In the genomic region with DNA sequence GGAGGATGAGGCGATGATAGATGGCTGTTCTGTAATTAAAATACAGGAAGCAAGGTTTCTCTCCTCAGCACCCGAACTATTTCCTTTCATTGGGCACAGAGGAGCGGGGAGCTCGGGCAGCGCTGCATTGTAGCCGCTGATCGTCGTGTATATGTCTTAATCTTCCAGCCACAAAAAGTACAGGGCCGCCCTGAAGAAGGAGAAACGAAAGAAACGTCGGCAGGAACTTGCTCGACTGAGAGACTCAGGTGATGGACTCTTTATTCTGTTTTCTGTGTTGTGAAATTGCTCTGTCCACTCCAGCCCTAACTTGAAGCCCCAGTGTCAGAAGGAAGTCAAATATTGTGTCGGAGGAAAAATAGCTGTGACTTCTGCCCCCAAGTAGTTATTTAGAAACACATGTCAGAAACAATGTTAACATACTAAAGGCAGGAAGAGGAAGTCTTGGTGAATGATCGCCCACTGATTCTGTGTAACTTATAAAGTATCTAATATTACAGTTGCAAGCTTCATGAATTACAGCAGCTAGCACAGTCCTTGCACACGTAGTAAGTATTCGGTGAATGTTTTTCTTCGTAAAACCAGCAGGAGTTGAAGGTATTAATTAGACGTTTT, we compare ENCODE assay signal across 8 cellular contexts. TPM values are rescaled to one million over a fixed set of nuclear protein-coding genes. Genes with fewer than 3 reads are reported as not detected.
A peak's percentile ranks its signal among the peaks of the same experiment; 100 is the strongest.
DNase-seq lines count a peak whose midpoint lies in the region; ATAC-seq and TF ChIP-seq lines count a peak whose summit lies in the region.

No MANE protein-coding gene starts in this region.

- no peaks in the 10 kb centered on the region for H3K9me3 Mint-ChIP-seq in stimulated activated naive B cell treated with anti-CD40 and anti-IgM and Interleukin-4, amounts not matched to agents 10 μg/mL and 1 μg/mL and 100 μg/mL, for 72 hours
- no peaks in the 10 kb centered on the region for H3K9me3 Mint-ChIP-seq in progenitor cell of endocrine pancreas (ENCODE audit: low read depth)

- TF ChIP-seq CTCF in cardiac muscle cell (IDR thresholded peaks at IDR 0.05; ENCODE audit: low read depth, low read length) (no peak), WERI-Rb-1 (IDR thresholded peaks at IDR 0.05; ENCODE audit: low read depth, low read length) (no peak), progenitor cell of endocrine pancreas (IDR thresholded peaks at IDR 0.05; ENCODE audit: unreplicated experiment) (no peak)

- no peak overlapping the region for H3K27ac Mint-ChIP-seq in stimulated activated naive B cell treated with anti-CD40 and anti-IgM and Interleukin-4, amounts not matched to agents 10 μg/mL and 1 μg/mL and 100 μg/mL, for 72 hours
- H3K27ac Mint-ChIP-seq in progenitor cell of endocrine pancreas: no peak overlapping the region

- H3K4me1 Mint-ChIP-seq in stimulated activated naive B cell treated with anti-CD40 and anti-IgM and Interleukin-4, amounts not matched to agents 10 μg/mL and 1 μg/mL and 100 μg/mL, for 72 hours: peaks cover 0 to 14% of the 10 kb centered on the region in 2 donors
- H3K4me1 Mint-ChIP-seq in progenitor cell of endocrine pancreas (ENCODE audit: low read depth): no peaks in the 10 kb centered on the region

- H3K27ac ChIP-seq in cardiac muscle cell (peak overlapping the region; percentile 21), WERI-Rb-1 (peak overlapping the region; percentile 75)

- H3K4me3 Mint-ChIP-seq in stimulated activated naive B cell treated with anti-CD40 and anti-IgM and Interleukin-4, amounts not matched to agents 10 μg/mL and 1 μg/mL and 100 μg/mL, for 72 hours: no peak overlapping the region
- H3K4me3 Mint-ChIP-seq in progenitor cell of endocrine pancreas (ENCODE audit: low read depth): no peak overlapping the region

- H3K36me3 ChIP-seq in cardiac muscle cell (peaks cover 7% of the 10 kb centered on the region), WERI-Rb-1 (peaks cover 22% of the 10 kb centered on the region)

- peaks cover 4% of the 10 kb centered on the region for H3K4me1 ChIP-seq in cardiac muscle cell (ENCODE audit: low read depth)

- H3K9me3 ChIP-seq in cardiac muscle cell (ENCODE audit: low read depth): no peaks in the 10 kb centered on the region
- H3K9me3 ChIP-seq in WERI-Rb-1 (ENCODE audit: severe bottlenecking): no peaks in the 10 kb centered on the region

- peaks cover 7 to 24% of the 10 kb centered on the region in 2 donors for H3K36me3 Mint-ChIP-seq in stimulated activated naive B cell treated with anti-CD40 and anti-IgM and Interleukin-4, amounts not matched to agents 10 μg/mL and 1 μg/mL and 100 μg/mL, for 72 hours
- H3K36me3 Mint-ChIP-seq in progenitor cell of endocrine pancreas (ENCODE audit: insufficient read depth): peaks cover 2% of the 10 kb centered on the region

- intact Hi-C loops in Right ventricle myocardium inferior (cut with DNase I): loop anchor here (10.0 kb wide), 1 partner anchor 96 kb away; no protein-coding TSS in a partner anchor

- DNase-seq in cardiac muscle cell (ENCODE audit: low read depth in 1 of 2, low spot score in 1 of 2): peak; percentile 1 to 3
- no peak for DNase-seq in Right ventricle myocardium inferior (ENCODE audit: missing footprints)
- no peak for DNase-seq in WERI-Rb-1
- DNase-seq in stimulated activated naive B cell treated with anti-CD40 and anti-IgM and Interleukin-4, amounts not matched to agents 10 μg/mL and 1 μg/mL and 100 μg/mL, for 72 hours: no peak
- no peak for DNase-seq in NCI-H2196 (lab: John Stamatoyannopoulos, UW; ENCODE audit: unreplicated experiment)
- no peak for DNase-seq in progenitor cell of endocrine pancreas (ENCODE audit: low spot score, unreplicated experiment)

- ATAC-seq in Right ventricle myocardium inferior (no peak), HG03175 (IDR thresholded peaks at IDR 0.05; ENCODE audit: unreplicated experiment) (peak; percentile 29)
- peak; percentile 38 to 43 for ATAC-seq in stimulated activated naive B cell treated with anti-CD40 and anti-IgM and Interleukin-4, amounts not matched to agents 10 μg/mL and 1 μg/mL and 100 μg/mL, for 72 hours (replicated peaks)

- H3K4me3 ChIP-seq in cardiac muscle cell (peak overlapping the region; percentile 55), WERI-Rb-1 (ENCODE audit: low read depth, low read length) (peak overlapping the region; percentile 85), iPS-11a (ENCODE audit: low read depth, low read length) (peak overlapping the region; percentile 79)

- no peaks in the 10 kb centered on the region for H3K27me3 ChIP-seq in cardiac muscle cell
- H3K27me3 ChIP-seq in WERI-Rb-1 (ENCODE audit: insufficient read depth, low read depth, severe bottlenecking): no peaks in the 10 kb centered on the region

- no peaks in the 10 kb centered on the region for H3K27me3 Mint-ChIP-seq in stimulated activated naive B cell treated with anti-CD40 and anti-IgM and Interleukin-4, amounts not matched to agents 10 μg/mL and 1 μg/mL and 100 μg/mL, for 72 hours
- no peaks in the 10 kb centered on the region for H3K27me3 Mint-ChIP-seq in progenitor cell of endocrine pancreas

RNA-seq across cellular contexts. Expression of a gene that starts 0.6 kb away (rescaled TPM):
- total RNA-seq in cardiac muscle cell (7.9 and 10.6 TPM in 2 replicates), Right ventricle myocardium inferior (6.8 TPM), progenitor cell of endocrine pancreas (19.3 and 24.5 TPM in 2 replicates)
- polyA plus RNA-seq in cardiac muscle cell: 15.5 and 21.1 TPM in 2 replicates

RNA-seq across cellular contexts. Expression of a gene that starts 52.8 kb away (rescaled TPM):
- total RNA-seq in cardiac muscle cell (5.6 and 9.9 TPM in 2 replicates), Right ventricle myocardium inferior (2.4 TPM), progenitor cell of endocrine pancreas (9.3 and 9.7 TPM in 2 replicates)
- 7.1 and 10.4 TPM in 2 replicates for polyA plus RNA-seq in cardiac muscle cell

Comparison
In these comparisons a context has a peak if more than half of its experiments do, and no peak if none do; other contexts are left out.
1. DNase-seq: peak in cardiac muscle cell (2 of 2); none in Right ventricle myocardium inferior (single experiment), WERI-Rb-1 (single experiment), stimulated activated naive B cell treated with anti-CD40 and anti-IgM and Interleukin-4, amounts not matched to agents 10 μg/mL and 1 μg/mL and 100 μg/mL, for 72 hours (single experiment), NCI-H2196 (single experiment) and progenitor cell of endocrine pancreas (single experiment).
2. Peak in every context shown above with its lines, with median percentiles within 50 percentile points of each other: H3K4me3 ChIP-seq.